20 cellular contexts compared by ENCODE assay signal in genomic region chr5:6182271-6182815, GRCh38.
"Had no signal": no experiment of that assay in that cellular context is flagged by ENCODE, and none has a peak within 500 bp of the region (broad histone marks: within the 10 kb centered on the region; RNA-seq: fewer than 3 reads in every experiment).

No MANE protein-coding gene starts in this region.

- H2AFZ ChIP-seq: hepatocyte had no signal

- H3K27me3 ChIP-seq: dorsolateral prefrontal cortex, foreskin keratinocyte, gastroesophageal sphincter, heart left ventricle, hepatocyte, left lung had no signal

- H3K4me2 ChIP-seq: hepatocyte had no signal

- H3K27ac ChIP-seq: coronary artery, dorsolateral prefrontal cortex, epithelial cell of prostate, foreskin keratinocyte, gastroesophageal sphincter, heart left ventricle, hepatocyte, left lung, lower lobe of right lung had no signal

- H3K4me3 ChIP-seq: coronary artery, dorsolateral prefrontal cortex, gastroesophageal sphincter, heart left ventricle, hepatocyte, left lung, lower lobe of right lung, mucosa of descending colon had no signal

- H3K4me1 ChIP-seq: foreskin keratinocyte, gastroesophageal sphincter, heart left ventricle, left lung, lower lobe of right lung had no signal

- H3K9me3 ChIP-seq: gastroesophageal sphincter, heart left ventricle, left lung, lower lobe of right lung, mucosa of descending colon had no signal

- ATAC-seq: effector memory CD8-positive, alpha-beta T cell; esophagus mucosa; foreskin keratinocyte; gastroesophageal sphincter; heart left ventricle; left cardiac atrium; left lung; left ventricle myocardium superior; lower lobe of right lung; mucosa of descending colon had no signal

- H3K36me3 ChIP-seq: gastroesophageal sphincter, heart left ventricle, left lung, lower lobe of right lung had no signal

- DNase-seq: dermis blood vessel endothelial cell; dorsolateral prefrontal cortex; effector CD8-positive, alpha-beta T cell; effector memory CD8-positive, alpha-beta T cell; endodermal cell; erythroblast; foreskin keratinocyte; heart left ventricle; hypothalamus; left cardiac atrium; left lung; left ventricle myocardium superior; lower lobe of right lung; mesenchymal stem cell; mucosa of descending colon had no signal
